In genomic region chr14:103296987-103297386, GRCh38 we compare ENCODE assay signal across 21 cellular contexts. TPM values are rescaled to one million over a fixed set of nuclear protein-coding genes. Genes with fewer than 3 reads are reported as not detected.
A peak's percentile ranks its signal among the peaks of the same experiment; 100 is the strongest.
DNase-seq lines count a peak whose midpoint lies in the region; ATAC-seq, FAIRE-seq and TF ChIP-seq lines count a peak whose summit lies in the region.
"Had no signal": no experiment of that assay in that cellular context is flagged by ENCODE, and none has a peak within 500 bp of the region (broad histone marks: within the 10 kb centered on the region; RNA-seq: fewer than 3 reads in every experiment).

No MANE protein-coding gene starts in this region.

- in situ Hi-C loops in astrocyte of the spinal cord (cut with HindIII; ENCODE audit: low sequenced_read_pairs): no loop called here

- ATAC-seq in HCT116: peak; percentile 52
- ATAC-seq in GM21717 (IDR thresholded peaks at IDR 0.05; ENCODE audit: unreplicated experiment): no peak
- no peak for ATAC-seq in HG03521 (IDR thresholded peaks at IDR 0.05; ENCODE audit: unreplicated experiment)
- no peak for ATAC-seq in body of pancreas
- ATAC-seq: stimulated activated memory B cell treated with anti-CD40 and anti-IgM and Interleukin-4, amounts not matched to agents 10 μg/mL and 1 μg/mL and 100 μg/mL, for 72 hours had no signal

- no peak overlapping the region for H4K5ac ChIP-seq in mesendoderm (ENCODE audit: low read length)

- POLR2A ChIA-PET in Caco-2 (lab: Charles Lee) (no interaction called here), HCT116 (lab: Charles Lee) (interaction anchor here (1.2 kb wide), 1 partner anchor 34 kb away, joined by 3 read pairs; no protein-coding TSS in a partner anchor)

- H4K20me1 ChIP-seq in HCT116 (ENCODE audit: insufficient read depth): no peaks in the 10 kb centered on the region

- H2BK120ac ChIP-seq in mesendoderm (ENCODE audit: low read depth, low read length): no peak overlapping the region

- H3K4me1 Mint-ChIP-seq in Caco-2 (ENCODE audit: low read depth, unreplicated experiment): no peaks in the 10 kb centered on the region
- H3K4me1 Mint-ChIP-seq: nephron; stimulated activated memory B cell treated with anti-CD40 and anti-IgM and Interleukin-4, amounts not matched to agents 10 μg/mL and 1 μg/mL and 100 μg/mL, for 72 hours had no signal

- no peak overlapping the region for H3K4ac ChIP-seq in mesendoderm (ENCODE audit: low read depth, low read length)

- peak; percentile 30 to 33 for TF ChIP-seq CTCF in Caco-2 (IDR thresholded peaks at IDR 0.05; ENCODE audit: insufficient read depth in 1 of 2, low read depth in 1 of 2, low read length in 1 of 2, severe bottlenecking in 1 of 2, unreplicated experiment in 1 of 2)
- TF ChIP-seq CTCF in HCT116 (IDR thresholded peaks at IDR 0.05 in 2 of 3, conservative IDR thresholded peaks at IDR 0.05 in 1 of 3; ENCODE audit: borderline replicate concordance in 1 of 3, insufficient read depth in 1 of 3, low read depth in 2 of 3, low read length in 2 of 3): peak in 1 of 3 experiments; percentile 36; a peak in 2 of 6 replicates
- peak; percentile 9 for TF ChIP-seq CTCF in astrocyte of the spinal cord (IDR thresholded peaks at IDR 0.05; ENCODE audit: low read depth, low read length)
- no peak for TF ChIP-seq CTCF in body of pancreas (IDR thresholded peaks at IDR 0.05)

- H3K56ac ChIP-seq in mesendoderm (ENCODE audit: low read length): no peak overlapping the region

- H4K8ac ChIP-seq in mesendoderm (ENCODE audit: low read depth, low read length): no peak overlapping the region

- no peak for TF ChIP-seq POLR2A in HCT116 (IDR thresholded peaks at IDR 0.05; ENCODE audit: borderline replicate concordance, extremely low read depth, insufficient read depth, insufficient read length)
- no peak for TF ChIP-seq POLR2A in body of pancreas (IDR thresholded peaks at IDR 0.05)

- H3K4me1 ChIP-seq in Caco-2 (no peaks in the 10 kb centered on the region), HCT116 (ENCODE audit: control insufficient read depth in 1 of 2, insufficient read depth in 2 of 2, low read length in 2 of 2) (peaks cover 2 to 23% of the 10 kb centered on the region in 2 experiments; a peak in 3 of 4 replicates), mesendoderm (ENCODE audit: control insufficient read depth, low read depth, low read length) (no peaks in the 10 kb centered on the region), body of pancreas (no peaks in the 10 kb centered on the region)

- H3K9me3 ChIP-seq in Caco-2 (no peaks in the 10 kb centered on the region), HCT116 (ENCODE audit: control insufficient read depth in 1 of 2, insufficient read depth in 1 of 2, low read depth in 1 of 2, low read length in 2 of 2) (no peaks in the 10 kb centered on the region), body of pancreas (no peaks in the 10 kb centered on the region)
- H3K9me3 ChIP-seq: thoracic aorta had no signal

- no peak for TF ChIP-seq RAD21 in HCT116 (IDR thresholded peaks at IDR 0.05; ENCODE audit: low read depth)

- H3K23ac ChIP-seq in mesendoderm (ENCODE audit: low read length): no peak overlapping the region

- FAIRE-seq in RCC 7860 (lab: Jason Lieb, UNC): no peak
- FAIRE-seq: GM12891, kidney had no signal

- RAD21 ChIA-PET in HCT116 (lab: Charles Lee; ENCODE audit: low non-redundant PET in 1 of 2, low total read pairs in 2 of 2, uncharacterized antibody in 2 of 2, unreplicated experiment in 2 of 2): no interaction called here

- WGBS in mesendoderm (ENCODE audit: extremely low coverage, insufficient coverage, low lambda C conversion rate): no CpG with 5 or more reads among the region's 12 CpGs
- WGBS in body of pancreas, 2 donors: 85 to 87% methylated on average over 12 of the region's 12 CpGs

- no peak overlapping the region for H2BK5ac ChIP-seq in mesendoderm (ENCODE audit: low read length)

- no peaks in the 10 kb centered on the region for H3K36me3 ChIP-seq in Caco-2 (ENCODE audit: control insufficient read depth, insufficient read depth, low read length)
- no peaks in the 10 kb centered on the region for H3K36me3 ChIP-seq in HCT116 (ENCODE audit: control insufficient read depth in 1 of 2, insufficient read depth in 2 of 2, low read length in 2 of 2)
- H3K36me3 ChIP-seq in mesendoderm (ENCODE audit: control insufficient read depth, insufficient read depth, low read length): no peaks in the 10 kb centered on the region
- H3K36me3 ChIP-seq in body of pancreas (replicated peaks in 1 of 2; ENCODE audit: insufficient read depth in 1 of 2, low read depth in 2 of 2): no peaks in the 10 kb centered on the region
- H3K36me3 ChIP-seq: thoracic aorta had no signal

- DNase-seq in Caco-2 (peak in 1 of 2 experiments; percentile 24), HCT116 (ENCODE audit: low read depth, low spot score) (no peak), astrocyte of the spinal cord (ENCODE audit: low read depth, low spot score) (no peak), mesendoderm (peak; percentile 35), RCC 7860 (ENCODE audit: low spot score) (no peak), body of pancreas (no peak)
- DNase-seq: activated CD4-positive, CD25-positive, alpha-beta regulatory T cell treated with anti-CD3 and anti-CD28 coated beads, Interleukin-2, amount 50 U/mL, for 72 hours; anterior cingulate cortex; Calu3; kidney; NCI-H187; NCI-H510A; stimulated activated CD4-positive, alpha-beta T cell treated with anti-CD3 and anti-CD28 coated beads, Interleukin-15, amount 100 ng/mL, for 24 hours had no signal

- CTCF ChIA-PET in Caco-2 (lab: Charles Lee): interaction anchor here (1.9 kb wide), 1 partner anchor 192 kb away, joined by 21 read pairs; no protein-coding TSS in a partner anchor
- CTCF ChIA-PET in HCT116 (lab: Charles Lee): no interaction called here

- no peaks in the 10 kb centered on the region for H3K79me1 ChIP-seq in mesendoderm (ENCODE audit: low read length)

- H3K4me3 ChIP-seq in Caco-2 (ENCODE audit: low read depth, low read length) (no peak overlapping the region), HCT116 (replicated peaks in 1 of 2; ENCODE audit: low read depth in 1 of 2, low read length in 2 of 2) (no peak overlapping the region), astrocyte of the spinal cord (ENCODE audit: low read depth, low read length) (no peak overlapping the region), mesendoderm (ENCODE audit: low read length) (no peak overlapping the region), body of pancreas (no peak overlapping the region)
- H3K4me3 ChIP-seq: hepatocyte, thoracic aorta had no signal

- no peaks in the 10 kb centered on the region for H3K9me3 Mint-ChIP-seq in Caco-2 (ENCODE audit: unreplicated experiment)
- H3K9me3 Mint-ChIP-seq: memory B cell; nephron; stimulated activated memory B cell treated with anti-CD40 and anti-IgM and Interleukin-4, amounts not matched to agents 10 μg/mL and 1 μg/mL and 100 μg/mL, for 72 hours had no signal

- no peaks in the 10 kb centered on the region for H3K9me2 ChIP-seq in HCT116 (ENCODE audit: insufficient read depth)

- no peak overlapping the region for H3K4me2 ChIP-seq in HCT116 (ENCODE audit: low read length)
- H3K4me2 ChIP-seq in mesendoderm (ENCODE audit: low read length): no peak overlapping the region
- H3K4me2 ChIP-seq: hepatocyte had no signal

- BruUV-seq in Caco-2 (replicated peaks; lab: Mats Ljungman, UMichigan) (no TSS peak), HCT116 (replicated peaks; lab: Mats Ljungman, UMichigan) (no TSS peak)

- H3K18ac ChIP-seq in mesendoderm (ENCODE audit: low read length): no peak overlapping the region

- no peak overlapping the region for H3K27ac Mint-ChIP-seq in Caco-2 (ENCODE audit: unreplicated experiment)
- H3K27ac Mint-ChIP-seq: memory B cell; nephron; stimulated activated memory B cell treated with anti-CD40 and anti-IgM and Interleukin-4, amounts not matched to agents 10 μg/mL and 1 μg/mL and 100 μg/mL, for 72 hours had no signal

- no peaks in the 10 kb centered on the region for H3K27me3 ChIP-seq in Caco-2 (replicated peaks; ENCODE audit: control insufficient read depth, insufficient read depth, low read length)
- no peaks in the 10 kb centered on the region for H3K27me3 ChIP-seq in HCT116 (ENCODE audit: insufficient read depth, low read length)
- H3K27me3 ChIP-seq in mesendoderm (ENCODE audit: insufficient read depth, low read length, poor library complexity): no peaks in the 10 kb centered on the region
- H3K27me3 ChIP-seq in body of pancreas: no peaks in the 10 kb centered on the region
- H3K27me3 ChIP-seq: hepatocyte had no signal

- H3K27ac ChIP-seq in HCT116 (ENCODE audit: low read depth, low read length) (no peak overlapping the region), mesendoderm (ENCODE audit: low read depth, low read length) (no peak overlapping the region), body of pancreas (no peak overlapping the region)
- H3K27ac ChIP-seq: hepatocyte, thoracic aorta had no signal

- no peak overlapping the region for H3K9ac ChIP-seq in HCT116 (ENCODE audit: low read length)
- no peak overlapping the region for H3K9ac ChIP-seq in mesendoderm (ENCODE audit: low read length)

- H3K27me3 Mint-ChIP-seq in Caco-2 (ENCODE audit: insufficient read depth, unreplicated experiment): no peaks in the 10 kb centered on the region

- no peak overlapping the region for H2AFZ ChIP-seq in HCT116 (ENCODE audit: low read depth, low read length, poor library complexity, severe bottlenecking)
- H2AFZ ChIP-seq: hepatocyte had no signal

- no peak overlapping the region for H2AK5ac ChIP-seq in mesendoderm (ENCODE audit: low read length)

- no peak overlapping the region for H2BK15ac ChIP-seq in mesendoderm (replicated peaks; ENCODE audit: low read depth)

- H3K4me3 Mint-ChIP-seq in Caco-2 (ENCODE audit: unreplicated experiment): no peak overlapping the region
- H3K4me3 Mint-ChIP-seq: memory B cell; nephron; stimulated activated memory B cell treated with anti-CD40 and anti-IgM and Interleukin-4, amounts not matched to agents 10 μg/mL and 1 μg/mL and 100 μg/mL, for 72 hours had no signal

- H3K36me3 Mint-ChIP-seq in Caco-2 (ENCODE audit: insufficient read depth, unreplicated experiment): no peaks in the 10 kb centered on the region
- H3K36me3 Mint-ChIP-seq: memory B cell; stimulated activated memory B cell treated with anti-CD40 and anti-IgM and Interleukin-4, amounts not matched to agents 10 μg/mL and 1 μg/mL and 100 μg/mL, for 72 hours had no signal

- intact Hi-C loops in Caco-2 (cut with micrococcal nuclease; ENCODE audit: unreplicated experiment): no loop called here
- intact Hi-C loops in HCT116 (cut with micrococcal nuclease): loop anchor here (5.0 kb wide), 1 partner anchor 95 kb away; no protein-coding TSS in a partner anchor
- intact Hi-C loops in body of pancreas (cut with DNase I): loop anchor here (10.0 kb wide), 2 partner anchors 192 to 222 kb away; no protein-coding TSS in a partner anchor

- H3K79me2 ChIP-seq in HCT116 (ENCODE audit: insufficient read depth, low read length) (no peaks in the 10 kb centered on the region), mesendoderm (ENCODE audit: control insufficient read depth, insufficient read depth, low read length) (no peaks in the 10 kb centered on the region)
- H3K79me2 ChIP-seq: hepatocyte had no signal

RNA-seq across cellular contexts. Expression of gene EIF5, which starts 37.0 kb away (rescaled TPM):
- 350 and 392 TPM in 2 replicates for total RNA-seq in Caco-2 (2022)
- total RNA-seq in HCT116 (2021; ENCODE audit: unreplicated experiment): 238 TPM
- polyA plus RNA-seq in HCT116 (2012): 220 and 254 TPM in 2 replicates
- polyA plus RNA-seq in mesendoderm (2013, experiment 1 of 2): 542 TPM
- 540 TPM for polyA plus RNA-seq in mesendoderm (2013, experiment 2 of 2)
- 100 to 1,000 TPM in 1 of 2 donors, 10 to 100 TPM in 1; 85.6 to 234 TPM for total RNA-seq in body of pancreas

Comparison
In these comparisons a context has a peak if more than half of its experiments do, and no peak if none do; other contexts are left out.
1. CTCF ChIP-seq: peak in Caco-2 (2 of 2) and astrocyte of the spinal cord (single experiment); none in body of pancreas (0 of 7).